In the genomic region with DNA sequence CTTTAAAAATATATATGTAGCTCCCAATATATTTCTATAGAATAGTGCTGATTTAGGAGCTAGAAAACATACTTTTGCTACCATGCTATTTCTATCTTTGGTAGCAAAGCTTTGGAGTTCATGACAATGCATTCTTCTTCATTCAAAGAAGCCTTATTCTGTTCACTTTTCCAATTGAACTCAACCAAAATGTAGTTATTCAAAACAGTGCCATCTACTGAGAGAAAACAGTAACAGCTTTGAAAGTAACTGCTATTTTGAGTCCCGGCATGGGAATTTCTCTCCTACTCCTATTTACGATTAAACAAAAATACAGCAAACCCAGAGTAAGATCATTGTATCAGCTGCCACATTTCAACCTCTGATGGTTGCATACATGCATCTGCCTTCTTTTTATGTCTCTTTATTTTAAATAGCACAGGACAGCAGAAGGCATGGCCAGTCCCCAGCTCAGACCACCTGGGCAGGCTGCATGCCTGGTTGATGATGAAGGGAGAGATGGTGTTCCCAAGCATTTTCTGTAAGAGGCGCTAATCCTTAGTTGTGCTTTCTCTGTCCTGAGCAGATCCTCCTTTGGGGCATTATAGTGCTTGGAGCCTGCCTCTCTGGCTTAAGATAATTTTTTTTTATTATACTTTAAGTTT, we compare ENCODE assay signal across 7 cellular contexts.
DNase-seq lines count a peak whose midpoint lies in the region; ATAC-seq and TF ChIP-seq lines count a peak whose summit lies in the region.

No MANE protein-coding gene starts in this region.

- no peaks in the 10 kb centered on the region for H3K9me3 Mint-ChIP-seq in osteocyte (ENCODE audit: unreplicated experiment)

- peak; percentile 16 for TF ChIP-seq CTCF in GM10248 (IDR thresholded peaks at IDR 0.05; ENCODE audit: control extremely low read depth, extremely low read depth, low read depth, missing control alignments)
- TF ChIP-seq CTCF in cardiac fibroblast (IDR thresholded peaks at IDR 0.05; ENCODE audit: low read depth, low read length): peak; percentile 34
- TF ChIP-seq CTCF in osteocyte (IDR thresholded peaks at IDR 0.05): peak; percentile 66

- H3K27me3 Mint-ChIP-seq in osteocyte (ENCODE audit: unreplicated experiment): peaks cover 33% of the 10 kb centered on the region

- H3K36me3 Mint-ChIP-seq in osteocyte (ENCODE audit: unreplicated experiment): no peaks in the 10 kb centered on the region

- H3K27ac Mint-ChIP-seq in osteocyte (ENCODE audit: unreplicated experiment): no peak overlapping the region

- H3K4me1 Mint-ChIP-seq in osteocyte (ENCODE audit: unreplicated experiment): no peaks in the 10 kb centered on the region

- no peak overlapping the region for H3K4me3 Mint-ChIP-seq in osteocyte (ENCODE audit: unreplicated experiment)

- no peak for ATAC-seq in HG03469 (IDR thresholded peaks at IDR 0.05; ENCODE audit: unreplicated experiment)

- DNase-seq in GM10248 (ENCODE audit: extremely low spot score): peak; percentile 12
- peak; percentile 36 for DNase-seq in NAMALWA (ENCODE audit: low spot score)
- DNase-seq in cardiac fibroblast (ENCODE audit: low read depth in 2 of 2): peak; percentile 42 to 46
- DNase-seq in osteocyte (ENCODE audit: extremely low spot score, unreplicated experiment): no peak
- DNase-seq in stimulated activated CD4-positive, alpha-beta T cell treated with anti-CD3 and anti-CD28 coated beads, Interleukin-15, amount 100 ng/mL, for 24 hours: no peak
- DNase-seq in activated CD8-positive, alpha-beta memory T cell treated with anti-CD3 and anti-CD28 coated beads for 24 hours: no peak

- POLR2A ChIA-PET in GM10248 (lab: Yijun Ruan, JAX): no interaction called here

- no peak overlapping the region for H3K4me3 ChIP-seq in cardiac fibroblast (replicated peaks in 1 of 2; ENCODE audit: low read depth in 2 of 2, low read length in 2 of 2)

- CTCF ChIA-PET in GM10248 (lab: Yijun Ruan, JAX): interaction anchor here (0.8 to 1.6 kb wide), 5 partner anchors 11 to 40 kb away, joined by 3 to 7 read pairs (median 4); no protein-coding TSS in a partner anchor

Comparison
In these comparisons a context has a peak if more than half of its experiments do, and no peak if none do; other contexts are left out.
1. DNase-seq: peak in GM10248 (single experiment), NAMALWA (single experiment) and cardiac fibroblast (2 of 2); none in osteocyte (single experiment), stimulated activated CD4-positive, alpha-beta T cell treated with anti-CD3 and anti-CD28 coated beads, Interleukin-15, amount 100 ng/mL, for 24 hours (single experiment) and activated CD8-positive, alpha-beta memory T cell treated with anti-CD3 and anti-CD28 coated beads for 24 hours (single experiment).
2. CTCF ChIP-seq: peak in every context shown above with its lines; median percentile 66 in osteocyte; 34 in cardiac fibroblast; 16 in GM10248.